In the genomic region with DNA sequence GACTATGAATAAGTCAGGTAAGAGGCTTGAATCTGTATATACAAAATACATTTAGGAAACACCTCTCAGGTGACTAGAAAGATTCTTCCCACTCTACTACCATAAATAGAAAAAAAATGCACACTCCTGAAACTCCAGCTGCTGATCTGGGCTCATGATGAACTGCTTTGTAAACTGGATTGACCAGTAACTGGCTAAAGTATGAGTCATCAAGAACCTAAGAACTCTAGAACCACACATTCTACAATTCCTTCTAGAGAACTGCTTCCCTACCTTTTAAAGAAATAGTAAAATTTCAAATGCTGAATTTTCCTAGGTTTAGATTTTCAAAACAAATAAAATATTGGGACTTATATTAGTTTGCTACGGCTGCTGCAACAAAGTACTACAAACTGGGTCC, we compare ENCODE assay signal across 10 cellular contexts. TPM values are rescaled to one million over a fixed set of nuclear protein-coding genes. Genes with fewer than 3 reads are reported as not detected.
DNase-seq lines count a peak whose midpoint lies in the region; ATAC-seq and TF ChIP-seq lines count a peak whose summit lies in the region.
"Had no signal": no experiment of that assay in that cellular context is flagged by ENCODE, and none has a peak within 500 bp of the region (broad histone marks: within the 10 kb centered on the region; RNA-seq: fewer than 3 reads in every experiment).

No MANE protein-coding gene starts in this region.

- no peaks in the 10 kb centered on the region for H3K27me3 Mint-ChIP-seq in activated T-cell treated with anti-CD3 and anti-CD28 coated beads, Interleukin-2, amount 50 U/mL, for 4 hours (ENCODE audit: low read depth)
- H3K27me3 Mint-ChIP-seq in stimulated activated naive CD8-positive, alpha-beta T cell treated with anti-CD3 and anti-CD28 coated beads, Interleukin-15, Interleukin-2, amounts not matched to agents 100 ng/mL and 50 ng/mL, for 24 hours: no peaks in the 10 kb centered on the region

- peaks cover 9% of the 10 kb centered on the region for H3K36me3 Mint-ChIP-seq in activated T-cell treated with anti-CD3 and anti-CD28 coated beads, Interleukin-2, amount 50 U/mL, for 4 hours (ENCODE audit: insufficient read depth)
- peaks cover 41% of the 10 kb centered on the region for H3K36me3 Mint-ChIP-seq in stimulated activated naive CD8-positive, alpha-beta T cell treated with anti-CD3 and anti-CD28 coated beads, Interleukin-15, Interleukin-2, amounts not matched to agents 100 ng/mL and 50 ng/mL, for 24 hours (ENCODE audit: low read depth)

- H3K9me3 Mint-ChIP-seq in activated T-cell treated with anti-CD3 and anti-CD28 coated beads, Interleukin-2, amount 50 U/mL, for 4 hours: no peaks in the 10 kb centered on the region
- H3K9me3 Mint-ChIP-seq in stimulated activated naive CD8-positive, alpha-beta T cell treated with anti-CD3 and anti-CD28 coated beads, Interleukin-15, Interleukin-2, amounts not matched to agents 100 ng/mL and 50 ng/mL, for 24 hours: no peaks in the 10 kb centered on the region

- H3K27ac Mint-ChIP-seq in stimulated activated naive CD8-positive, alpha-beta T cell treated with anti-CD3 and anti-CD28 coated beads, Interleukin-15, Interleukin-2, amounts not matched to agents 100 ng/mL and 50 ng/mL, for 24 hours: peak overlapping the region; percentile 64

- DNase-seq in activated T-cell treated with anti-CD3 and anti-CD28 coated beads, Interleukin-2, amount 50 U/mL, for 4 hours: no peak
- DNase-seq in activated T-cell treated with anti-CD3 and anti-CD28 coated beads for 4 hours (no peak), OCI-M1 (lab: John Stamatoyannopoulos, UW) (peak; percentile 14), fibroblast of mammary gland (ENCODE audit: low read depth) (peak; percentile 63), NCI-H510A (lab: John Stamatoyannopoulos, UW) (no peak)
- DNase-seq in effector CD4-positive, alpha-beta T cell: no peak
- no peak for DNase-seq in stimulated activated CD4-positive, alpha-beta T cell treated with anti-CD3 and anti-CD28 coated beads, Interleukin-4, amount 100 ng/mL, for 4 hours
- DNase-seq: islet precursor cell had no signal

- no peak overlapping the region for H3K4me3 Mint-ChIP-seq in activated T-cell treated with anti-CD3 and anti-CD28 coated beads, Interleukin-2, amount 50 U/mL, for 4 hours
- no peak overlapping the region for H3K4me3 Mint-ChIP-seq in stimulated activated naive CD8-positive, alpha-beta T cell treated with anti-CD3 and anti-CD28 coated beads, Interleukin-15, Interleukin-2, amounts not matched to agents 100 ng/mL and 50 ng/mL, for 24 hours

- peak; percentile 53 to 82 for ATAC-seq in activated T-cell treated with anti-CD3 and anti-CD28 coated beads, Interleukin-2, amount 50 U/mL, for 4 hours

- H3K4me1 Mint-ChIP-seq in activated T-cell treated with anti-CD3 and anti-CD28 coated beads, Interleukin-2, amount 50 U/mL, for 4 hours (ENCODE audit: low read depth): peaks cover 85% of the 10 kb centered on the region
- peaks cover 90% of the 10 kb centered on the region for H3K4me1 Mint-ChIP-seq in stimulated activated naive CD8-positive, alpha-beta T cell treated with anti-CD3 and anti-CD28 coated beads, Interleukin-15, Interleukin-2, amounts not matched to agents 100 ng/mL and 50 ng/mL, for 24 hours (ENCODE audit: low read depth)

- TF ChIP-seq CTCF in fibroblast of mammary gland (conservative IDR thresholded peaks at IDR 0.05; ENCODE audit: control insufficient read depth, insufficient read depth, low read depth, low read length): no peak

- no peak overlapping the region for H3K4me3 ChIP-seq in fibroblast of mammary gland (ENCODE audit: control insufficient read depth, low read depth, low read length)
- H3K4me3 ChIP-seq: suprapubic skin had no signal

RNA-seq across cellular contexts. Expression of a gene that starts 55.2 kb away (rescaled TPM):
- 10 to 100 TPM; 49.0 to 56.6 (median 55.9) TPM for total RNA-seq in activated T-cell treated with anti-CD3 and anti-CD28 coated beads, Interleukin-2, amount 50 U/mL, for 4 hours

Comparison
In these comparisons a context has a peak if more than half of its experiments do, and no peak if none do; other contexts are left out.
1. DNase-seq: peak in OCI-M1 (single experiment) and fibroblast of mammary gland (single experiment); none in activated T-cell treated with anti-CD3 and anti-CD28 coated beads, Interleukin-2, amount 50 U/mL, for 4 hours (single experiment), activated T-cell treated with anti-CD3 and anti-CD28 coated beads for 4 hours (single experiment), effector CD4-positive, alpha-beta T cell (single experiment), stimulated activated CD4-positive, alpha-beta T cell treated with anti-CD3 and anti-CD28 coated beads, Interleukin-4, amount 100 ng/mL, for 4 hours (0 of 2) and NCI-H510A (single experiment).